24 cellular contexts compared by ENCODE assay signal in genomic region chr12:128613821-128614220, GRCh38.
DNase-seq lines count a peak whose midpoint lies in the region; ATAC-seq, FAIRE-seq and TF ChIP-seq lines count a peak whose summit lies in the region.
"Had no signal": no experiment of that assay in that cellular context is flagged by ENCODE, and none has a peak within 500 bp of the region (broad histone marks: within the 10 kb centered on the region; RNA-seq: fewer than 3 reads in every experiment).

No MANE protein-coding gene starts in this region.

- WGBS in hepatocyte (ENCODE audit: low lambda C conversion rate, missing lambda C conversion rate) = 67% methylated on average over 5 of the region's 5 CpGs

- H4K20me1 ChIP-seq in hepatocyte (ENCODE audit: insufficient read depth, poor library complexity, severe bottlenecking) = no peaks in the 10 kb centered on the region

- no peaks in the 10 kb centered on the region for H3K9me3 ChIP-seq in hepatocyte (ENCODE audit: low read depth)
- H3K9me3 ChIP-seq: esophagus squamous epithelium, ovary had no signal

- H3K4me3 Mint-ChIP-seq in activated CD4-positive, alpha-beta T cell treated with anti-CD3 and anti-CD28 coated beads, Interleukin-2, amount 10 ng/mL, durations not matched to agents 7 days and 5 days = no peak overlapping the region
- H3K4me3 Mint-ChIP-seq: CD4-positive, alpha-beta T cell; immature natural killer cell; stimulated activated naive B cell treated with anti-CD40 and anti-IgM and Interleukin-4, amounts not matched to agents 10 μg/mL and 1 μg/mL and 100 μg/mL, for 72 hours had no signal

- no peak overlapping the region for H2AFZ ChIP-seq in hepatocyte

- H3K9me2 ChIP-seq in hepatocyte (replicated peaks; ENCODE audit: insufficient read depth) = no peaks in the 10 kb centered on the region

- CTCF ChIA-PET in activated CD4-positive, alpha-beta T cell treated with anti-CD3 and anti-CD28 coated beads, Interleukin-2, amount 10 ng/mL, durations not matched to agents 7 days and 5 days (lab: Charles Lee) = no interaction called here

- H3K4me3 ChIP-seq in hepatocyte = no peak overlapping the region
- H3K4me3 ChIP-seq: esophagus squamous epithelium, ovary had no signal

- no peak overlapping the region for H3K4me2 ChIP-seq in hepatocyte

- no peak for FAIRE-seq in RCC 7860 (lab: Jason Lieb, UNC)

- POLR2A ChIA-PET in activated CD4-positive, alpha-beta T cell treated with anti-CD3 and anti-CD28 coated beads, Interleukin-2, amount 10 ng/mL, durations not matched to agents 7 days and 5 days (lab: Charles Lee) = no interaction called here

- H3K9me3 Mint-ChIP-seq in activated CD4-positive, alpha-beta T cell treated with anti-CD3 and anti-CD28 coated beads, Interleukin-2, amount 10 ng/mL, durations not matched to agents 7 days and 5 days = no peaks in the 10 kb centered on the region
- H3K9me3 Mint-ChIP-seq: CD4-positive, alpha-beta T cell; immature natural killer cell; stimulated activated naive B cell treated with anti-CD40 and anti-IgM and Interleukin-4, amounts not matched to agents 10 μg/mL and 1 μg/mL and 100 μg/mL, for 72 hours had no signal

- DNase-seq in Caki2 (ENCODE audit: low read depth) = peak; percentile 24
- DNase-seq in HT-29 (ENCODE audit: low spot score) = peak; percentile 23
- DNase-seq in RCC 7860 (ENCODE audit: low spot score) = peak; percentile 8
- DNase-seq in hepatocyte (ENCODE audit: low spot score) = no peak
- no peak for DNase-seq in activated CD4-positive, alpha-beta T cell treated with anti-CD3 and anti-CD28 coated beads, Interleukin-2, amount 10 ng/mL, durations not matched to agents 7 days and 5 days
- no peak for DNase-seq in stimulated activated naive CD4-positive, alpha-beta T cell treated with Interleukin-2 at 50 U/mL for 16 hours (lab: John Stamatoyannopoulos, UW)
- no peak for DNase-seq in NAMALWA (ENCODE audit: low spot score)
- DNase-seq: activated gamma-delta T cell treated with Interleukin-2 at 50 U/mL for 16 hours; amniotic stem cell; CD4-positive, alpha-beta T cell; DMS79; effector CD4-positive, alpha-beta T cell; esophagus squamous epithelium; immature natural killer cell; Karpas-422; NCI-H1436 treated with DMSO at 0.1 percent for 48 hours; stimulated activated naive B cell treated with anti-CD40 and anti-IgM and Interleukin-4, amounts not matched to agents 10 μg/mL and 1 μg/mL and 100 μg/mL, for 72 hours; T-helper 9 cell; trophoblast cell had no signal

- no peaks in the 10 kb centered on the region for H3K36me3 ChIP-seq in hepatocyte (replicated peaks; ENCODE audit: insufficient read depth, low read depth)
- H3K36me3 ChIP-seq: esophagus squamous epithelium, ovary had no signal

- H3K27ac ChIP-seq in hepatocyte = no peak overlapping the region
- H3K27ac ChIP-seq: esophagus squamous epithelium, ovary had no signal

- H3K36me3 Mint-ChIP-seq in activated CD4-positive, alpha-beta T cell treated with anti-CD3 and anti-CD28 coated beads, Interleukin-2, amount 10 ng/mL, durations not matched to agents 7 days and 5 days (ENCODE audit: low read depth) = no peaks in the 10 kb centered on the region
- H3K36me3 Mint-ChIP-seq: immature natural killer cell; stimulated activated naive B cell treated with anti-CD40 and anti-IgM and Interleukin-4, amounts not matched to agents 10 μg/mL and 1 μg/mL and 100 μg/mL, for 72 hours had no signal

- no peaks in the 10 kb centered on the region for H3K27me3 Mint-ChIP-seq in activated CD4-positive, alpha-beta T cell treated with anti-CD3 and anti-CD28 coated beads, Interleukin-2, amount 10 ng/mL, durations not matched to agents 7 days and 5 days

- no peaks in the 10 kb centered on the region for H3K79me2 ChIP-seq in hepatocyte

- in situ Hi-C loops in Caki2 (cut with HindIII; ENCODE audit: low pct_unique_long_range_greater_than_20kb, low sequenced_read_pairs) = no loop called here

- ATAC-seq in HG02610 (IDR thresholded peaks at IDR 0.05; ENCODE audit: unreplicated experiment) = no peak
- ATAC-seq: Panc1; sciatic nerve; SK-N-SH treated with all-trans-retinoic acid at 6 μM for 48 hours; stimulated activated naive B cell treated with anti-CD40 and anti-IgM and Interleukin-4, amounts not matched to agents 10 μg/mL and 1 μg/mL and 100 μg/mL, for 72 hours had no signal

- peak; percentile 21 for TF ChIP-seq CTCF in hepatocyte (IDR thresholded peaks at IDR 0.05; ENCODE audit: poor library complexity)

- H3K4me1 Mint-ChIP-seq in activated CD4-positive, alpha-beta T cell treated with anti-CD3 and anti-CD28 coated beads, Interleukin-2, amount 10 ng/mL, durations not matched to agents 7 days and 5 days = no peaks in the 10 kb centered on the region
- H3K4me1 Mint-ChIP-seq: stimulated activated naive B cell treated with anti-CD40 and anti-IgM and Interleukin-4, amounts not matched to agents 10 μg/mL and 1 μg/mL and 100 μg/mL, for 72 hours had no signal

- no peak overlapping the region for H3K27ac Mint-ChIP-seq in activated CD4-positive, alpha-beta T cell treated with anti-CD3 and anti-CD28 coated beads, Interleukin-2, amount 10 ng/mL, durations not matched to agents 7 days and 5 days
- H3K27ac Mint-ChIP-seq: CD4-positive, alpha-beta T cell; immature natural killer cell; stimulated activated naive B cell treated with anti-CD40 and anti-IgM and Interleukin-4, amounts not matched to agents 10 μg/mL and 1 μg/mL and 100 μg/mL, for 72 hours had no signal

- H3K4me1 ChIP-seq in hepatocyte (ENCODE audit: insufficient read depth) = no peaks in the 10 kb centered on the region

- no peaks in the 10 kb centered on the region for H3K27me3 ChIP-seq in hepatocyte
- H3K27me3 ChIP-seq: esophagus squamous epithelium, ovary had no signal

Comparison
In these comparisons a context has a peak if more than half of its experiments do, and no peak if none do; other contexts are left out.
1. DNase-seq: peak in Caki2 (single experiment), HT-29 (single experiment) and RCC 7860 (single experiment); none in hepatocyte (single experiment), activated CD4-positive, alpha-beta T cell treated with anti-CD3 and anti-CD28 coated beads, Interleukin-2, amount 10 ng/mL, durations not matched to agents 7 days and 5 days (single experiment), stimulated activated naive CD4-positive, alpha-beta T cell treated with Interleukin-2 at 50 U/mL for 16 hours (single experiment) and NAMALWA (single experiment).